ENCODE assay signal across 8 cellular contexts in genomic region chr4:36351082-36351666, GRCh38.
DNase-seq lines count a peak whose midpoint lies in the region; ATAC-seq and TF ChIP-seq lines count a peak whose summit lies in the region.

No MANE protein-coding gene starts in this region.

- H3K27me3 ChIP-seq in CD4-positive, CD25-positive, alpha-beta regulatory T cell (ENCODE audit: control insufficient read depth, insufficient read depth, low read length): no peaks in the 10 kb centered on the region
- H3K27me3 ChIP-seq in SK-N-SH (ENCODE audit: insufficient read depth) (no peaks in the 10 kb centered on the region), heart left ventricle (no peaks in the 10 kb centered on the region)

- H3K27ac ChIP-seq in CD4-positive, CD25-positive, alpha-beta regulatory T cell (ENCODE audit: insufficient read depth, low read length, poor library complexity, severe bottlenecking): no peak overlapping the region
- H3K27ac ChIP-seq in SK-N-SH (ENCODE audit: low read depth in 2 of 2, low read length in 1 of 2) (no peak overlapping the region), heart left ventricle (no peak overlapping the region)

- no peak overlapping the region for H3K4me3 Mint-ChIP-seq in CD4-positive, CD25-positive, alpha-beta regulatory T cell
- H3K4me3 Mint-ChIP-seq in activated naive CD4-positive, alpha-beta T cell treated with anti-CD3 and anti-CD28 coated beads, Interleukin-2, amount 10 ng/mL, durations not matched to agents 7 days and 5 days: no peak overlapping the region

- intact Hi-C loops in heart left ventricle (cut with DNase I): loop anchor here in 7 of 10 donors (5.0 to 10.0 kb wide), 4 partner anchors 1024 to 1044 kb away; no protein-coding TSS in a partner anchor
- intact Hi-C loops in sciatic nerve (cut with DNase I): no loop called here

- peak overlapping the region in 1 of 3 donors; percentile 33 for H3K27ac Mint-ChIP-seq in CD4-positive, CD25-positive, alpha-beta regulatory T cell
- H3K27ac Mint-ChIP-seq in activated naive CD4-positive, alpha-beta T cell treated with anti-CD3 and anti-CD28 coated beads, Interleukin-2, amount 10 ng/mL, durations not matched to agents 7 days and 5 days: no peak overlapping the region

- no peaks in the 10 kb centered on the region for H3K27me3 Mint-ChIP-seq in CD4-positive, CD25-positive, alpha-beta regulatory T cell
- peaks cover 9% of the 10 kb centered on the region for H3K27me3 Mint-ChIP-seq in activated naive CD4-positive, alpha-beta T cell treated with anti-CD3 and anti-CD28 coated beads, Interleukin-2, amount 10 ng/mL, durations not matched to agents 7 days and 5 days

- no peaks in the 10 kb centered on the region for H4K20me1 ChIP-seq in SK-N-SH (ENCODE audit: insufficient read depth)

- H3K79me2 ChIP-seq in SK-N-SH (ENCODE audit: insufficient read depth): no peaks in the 10 kb centered on the region

- H3K9me3 ChIP-seq in CD4-positive, CD25-positive, alpha-beta regulatory T cell (ENCODE audit: control insufficient read depth in 2 of 2, low read length in 2 of 2): no peaks in the 10 kb centered on the region
- no peaks in the 10 kb centered on the region for H3K9me3 ChIP-seq in SK-N-SH
- no peaks in the 10 kb centered on the region for H3K9me3 ChIP-seq in heart left ventricle

- 1% methylated on average over 2 of the region's 2 CpGs for WGBS in SK-N-SH (ENCODE audit: low lambda C conversion rate)
- WGBS in heart left ventricle, 4 donors: 5 to 12% (median 10%) methylated on average over 2 of the region's 2 CpGs

- ATAC-seq in CD4-positive, CD25-positive, alpha-beta regulatory T cell (ENCODE audit: low read depth in 2 of 2): peak; percentile 71 to 77
- peak; percentile 64 for ATAC-seq in GM19452 (IDR thresholded peaks at IDR 0.05; ENCODE audit: unreplicated experiment)
- no peak for ATAC-seq in heart left ventricle
- ATAC-seq in sciatic nerve: peak; percentile 71
- ATAC-seq in GM19463 (IDR thresholded peaks at IDR 0.05; ENCODE audit: unreplicated experiment): no peak

- H3K36me3 Mint-ChIP-seq in CD4-positive, CD25-positive, alpha-beta regulatory T cell: no peaks in the 10 kb centered on the region
- no peaks in the 10 kb centered on the region for H3K36me3 Mint-ChIP-seq in activated naive CD4-positive, alpha-beta T cell treated with anti-CD3 and anti-CD28 coated beads, Interleukin-2, amount 10 ng/mL, durations not matched to agents 7 days and 5 days

- H3K4me3 ChIP-seq in CD4-positive, CD25-positive, alpha-beta regulatory T cell (ENCODE audit: low read depth, low read length): no peak overlapping the region
- H3K4me3 ChIP-seq in SK-N-SH (ENCODE audit: low read depth in 2 of 2, low read length in 1 of 2) (no peak overlapping the region; a peak in 1 of 4 replicates), heart left ventricle (no peak overlapping the region)

- peak; percentile 44 to 80 (median 66) for DNase-seq in CD4-positive, CD25-positive, alpha-beta regulatory T cell
- peak; percentile 15 for DNase-seq in HS-5 (ENCODE audit: low read depth)
- DNase-seq in SK-N-SH: peak; percentile 18
- peak; percentile 84 for DNase-seq in activated naive CD4-positive, alpha-beta T cell treated with anti-CD3 and anti-CD28 coated beads, Interleukin-2, amount 10 ng/mL, durations not matched to agents 7 days and 5 days
- peak in 4 of 5 donors; percentile 18 to 72 (median 46) for DNase-seq in heart left ventricle
- peak; percentile 79 for DNase-seq in sciatic nerve (ENCODE audit: low spot score)

- no peak overlapping the region for H3K9ac ChIP-seq in SK-N-SH

- H3K9me2 ChIP-seq in SK-N-SH: no peaks in the 10 kb centered on the region

- H3K4me2 ChIP-seq in SK-N-SH: no peak overlapping the region

- no peak for TF ChIP-seq POLR2A in heart left ventricle (IDR thresholded peaks at IDR 0.05)

- peaks cover 4 to 8% (median 5%) of the 10 kb centered on the region in 4 donors for H3K4me1 Mint-ChIP-seq in CD4-positive, CD25-positive, alpha-beta regulatory T cell
- peaks cover 19% of the 10 kb centered on the region for H3K4me1 Mint-ChIP-seq in activated naive CD4-positive, alpha-beta T cell treated with anti-CD3 and anti-CD28 coated beads, Interleukin-2, amount 10 ng/mL, durations not matched to agents 7 days and 5 days

- CTCF ChIA-PET in SK-N-SH (lab: Yijun Ruan, JAX): interaction anchor here (1.4 to 3.9 kb wide), 3 partner anchors 21 to 1039 kb away, joined by 3 to 12 read pairs (median 7); no protein-coding TSS in a partner anchor
- CTCF ChIA-PET in activated naive CD4-positive, alpha-beta T cell treated with anti-CD3 and anti-CD28 coated beads, Interleukin-2, amount 10 ng/mL, durations not matched to agents 7 days and 5 days (lab: Charles Lee): interaction anchor here (1.3 to 4.2 kb wide), 3 partner anchors 48 to 51 kb away, joined by 12 to 65 read pairs (median 13); no protein-coding TSS in a partner anchor

- H3F3A ChIP-seq in SK-N-SH (replicated peaks; ENCODE audit: insufficient read depth): no peaks in the 10 kb centered on the region

- peak; percentile 68 for TF ChIP-seq RAD21 in SK-N-SH (IDR thresholded peaks at IDR 0.05; ENCODE audit: low read length)

- no peaks in the 10 kb centered on the region for H3K4me1 ChIP-seq in CD4-positive, CD25-positive, alpha-beta regulatory T cell (ENCODE audit: control insufficient read depth, insufficient read depth, low read length, poor library complexity, severe bottlenecking)
- H3K4me1 ChIP-seq in SK-N-SH (ENCODE audit: control insufficient read depth in 1 of 2, insufficient read depth in 2 of 2, low read depth in 1 of 2, low read length in 1 of 2) (no peaks in the 10 kb centered on the region), heart left ventricle (peaks cover 0 to 12% (median 0%) of the 10 kb centered on the region in 12 donors)

- TF ChIP-seq CTCF in SK-N-SH (IDR thresholded peaks at IDR 0.05): peak; percentile 80
- TF ChIP-seq CTCF in heart left ventricle (IDR thresholded peaks at IDR 0.05): peak; percentile 39 to 80 (median 60)

- H3K36me3 ChIP-seq in CD4-positive, CD25-positive, alpha-beta regulatory T cell (ENCODE audit: control insufficient read depth, insufficient read depth, low read length): no peaks in the 10 kb centered on the region
- H3K36me3 ChIP-seq in SK-N-SH (replicated peaks in 1 of 2; ENCODE audit: control insufficient read depth in 1 of 2, insufficient read depth in 2 of 2, low read length in 1 of 2) (no peaks in the 10 kb centered on the region), heart left ventricle (no peaks in the 10 kb centered on the region)

- POLR2A ChIA-PET in SK-N-SH (lab: Yijun Ruan, JAX): no interaction called here

- TF ChIP-seq EP300 in SK-N-SH (IDR thresholded peaks at IDR 0.05; ENCODE audit: borderline replicate concordance in 1 of 2, low read depth in 1 of 2, low read length in 1 of 2): no peak

- H3K9me3 Mint-ChIP-seq in CD4-positive, CD25-positive, alpha-beta regulatory T cell: no peaks in the 10 kb centered on the region
- H3K9me3 Mint-ChIP-seq in activated naive CD4-positive, alpha-beta T cell treated with anti-CD3 and anti-CD28 coated beads, Interleukin-2, amount 10 ng/mL, durations not matched to agents 7 days and 5 days: no peaks in the 10 kb centered on the region

- no peak overlapping the region for H2AFZ ChIP-seq in SK-N-SH (ENCODE audit: low read depth)

TF ChIP-seq in SK-N-SH, 30 proteins besides CTCF, POLR2A, EP300 and RAD21:
- TF ChIP-seq EZH2phosphoT487 (IDR thresholded peaks at IDR 0.05; ENCODE audit: borderline replicate concordance, low read depth): no peak
- TF ChIP-seq JUND (IDR thresholded peaks at IDR 0.05): no peak
- TF ChIP-seq SMC3 (IDR thresholded peaks at IDR 0.05; ENCODE audit: low read depth, low read length): peak; percentile 58

Comparison
In these comparisons a context has a peak if more than half of its experiments do, and no peak if none do; other contexts are left out.
1. ATAC-seq: peak in CD4-positive, CD25-positive, alpha-beta regulatory T cell (2 of 2), GM19452 (single experiment) and sciatic nerve (single experiment); none in heart left ventricle (0 of 4) and GM19463 (single experiment).
2. DNase-seq: peak in every context shown above with its lines; median percentile 84 in activated naive CD4-positive, alpha-beta T cell treated with anti-CD3 and anti-CD28 coated beads, Interleukin-2, amount 10 ng/mL, durations not matched to agents 7 days and 5 days; 79 in sciatic nerve; 66 in CD4-positive, CD25-positive, alpha-beta regulatory T cell; 46 in heart left ventricle; 18 in SK-N-SH; 15 in HS-5.